In the genomic region with DNA sequence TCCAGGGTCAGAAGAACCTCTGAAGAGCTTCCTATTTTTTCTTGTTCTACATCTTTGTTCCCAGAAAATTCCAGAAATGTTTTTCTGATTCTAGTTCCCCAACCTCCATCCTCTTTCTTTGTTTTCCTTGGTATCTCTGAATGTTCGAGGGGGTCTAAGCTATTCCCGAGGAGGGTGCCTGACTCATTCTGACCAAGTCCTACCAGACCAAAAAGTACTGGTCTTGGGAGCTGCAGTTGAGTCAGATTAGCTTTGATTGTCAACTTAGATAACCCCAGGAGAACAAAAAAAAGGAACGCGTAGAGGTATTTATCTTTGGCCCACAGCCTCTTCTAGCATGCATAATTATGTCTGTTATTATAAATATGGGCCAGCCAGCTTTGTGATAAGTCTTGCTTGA, we compare ENCODE assay signal across 26 cellular contexts. TPM values are rescaled to one million over a fixed set of nuclear protein-coding genes. Genes with fewer than 3 reads are reported as not detected.
DNase-seq lines count a peak whose midpoint lies in the region; ATAC-seq, FAIRE-seq and TF ChIP-seq lines count a peak whose summit lies in the region.
"Had no signal": no experiment of that assay in that cellular context is flagged by ENCODE, and none has a peak within 500 bp of the region (broad histone marks: within the 10 kb centered on the region; RNA-seq: fewer than 3 reads in every experiment).

No MANE protein-coding gene starts in this region.

- H3K4me3 ChIP-seq in astrocyte of the spinal cord (ENCODE audit: low read depth, low read length), result no peak overlapping the region
- H3K4me3 ChIP-seq: BLaER1, colonic mucosa, hepatocyte, MG63, SK-N-MC, skin epidermis had no signal

- FAIRE-seq in RCC 7860 (lab: Jason Lieb, UNC), result peak; percentile 80

- ATAC-seq in omental fat pad (ENCODE audit: low FRiP score), result peak; percentile 25
- ATAC-seq in HG02571 (IDR thresholded peaks at IDR 0.05; ENCODE audit: unreplicated experiment), result no peak
- ATAC-seq: activated T-cell treated with anti-CD3 and anti-CD28 coated beads, Interleukin-2, amount 50 U/mL, for 4 hours; left lobe of liver; T-helper 17 cell had no signal

- DNase-seq in Daoy (ENCODE audit: low read depth), result peak; percentile 70
- DNase-seq in RCC 7860 (ENCODE audit: low spot score), result peak; percentile 70
- DNase-seq in astrocyte of the spinal cord (ENCODE audit: low read depth, low spot score), result peak; percentile 52
- DNase-seq in omental fat pad (ENCODE audit: low spot score), result no peak
- no peak for DNase-seq in SK-N-DZ (ENCODE audit: low spot score)
- DNase-seq in T-helper 2 cell, result no peak
- no peak for DNase-seq in foreskin melanocyte
- DNase-seq: ACHN; activated CD4-positive, alpha-beta T cell treated with anti-CD3 and anti-CD28 coated beads for 4 hours; activated T-cell treated with anti-CD3 and anti-CD28 coated beads, Interleukin-2, amount 50 U/mL, for 4 hours; colonic mucosa; effector memory CD4-positive, alpha-beta T cell; erythroblast; foreskin fibroblast; GF-D8; MG63; NCI-H2029; NCI-H2227 treated with DMSO at 0.1 percent for 48 hours; NCI-H69; T-helper 17 cell had no signal

- in situ Hi-C loops in astrocyte of the spinal cord (cut with HindIII; ENCODE audit: low sequenced_read_pairs), result no loop called here

- TF ChIP-seq CTCF in astrocyte of the spinal cord (IDR thresholded peaks at IDR 0.05; ENCODE audit: low read depth, low read length), result no peak
- no peak for TF ChIP-seq CTCF in omental fat pad (IDR thresholded peaks at IDR 0.05)

RNA-seq across cellular contexts. Expression of a gene that starts 12.1 kb away (rescaled TPM):
- total RNA-seq in Daoy (2014; rRNA removed; shearing (Covaris generic)), result 33.9 and 40.5 TPM in 2 replicates
- total RNA-seq in omental fat pad, result 10 to 100 TPM; 19.7 to 47.2 (median 33.0) TPM
- polyA plus RNA-seq in SK-N-DZ (2014; cell fraction: cytosol; rRNA removed), result 7.6 and 22.5 TPM in 2 replicates
- 5.3 and 11.4 TPM in 2 replicates for polyA plus RNA-seq in SK-N-DZ (2014; cell fraction: nucleus; rRNA removed)
- total RNA-seq: T-helper 17 cell had no signal

Comparison
In these comparisons a context has a peak if more than half of its experiments do, and no peak if none do; other contexts are left out.
1. DNase-seq: peak in Daoy (single experiment), RCC 7860 (single experiment) and astrocyte of the spinal cord (single experiment); none in omental fat pad (single experiment), SK-N-DZ (single experiment), T-helper 2 cell (0 of 5) and foreskin melanocyte (single experiment).